ENCODE assay signal across 8 cellular contexts in genomic region chr15:69414702-69415161, GRCh38. TPM values are rescaled to one million over a fixed set of nuclear protein-coding genes. Genes with fewer than 3 reads are reported as not detected.
DNase-seq lines count a peak whose midpoint lies in the region; ATAC-seq and TF ChIP-seq lines count a peak whose summit lies in the region.

No MANE protein-coding gene starts in this region.

- no peaks in the 10 kb centered on the region for H3K27me3 ChIP-seq in Loucy (ENCODE audit: insufficient read depth, low read length, poor library complexity, severe bottlenecking)
- no peaks in the 10 kb centered on the region for H3K27me3 ChIP-seq in cardiac muscle cell
- H3K27me3 ChIP-seq in prostate gland (replicated peaks; ENCODE audit: insufficient read depth), result no peaks in the 10 kb centered on the region

- peak; percentile 8 to 26 for ATAC-seq in activated T-cell treated with anti-CD3 and anti-CD28 coated beads, Interleukin-2, amount 50 U/mL, for 72 hours (replicated peaks in 1 of 2)

- WGBS in prostate gland, result under 1% methylated on average over 23 of the region's 29 CpGs

- peaks cover 18% of the 10 kb centered on the region for H3K27me3 Mint-ChIP-seq in activated naive CD4-positive, alpha-beta T cell treated with anti-CD3 and anti-CD28 coated beads for 36 hours (ENCODE audit: low read depth)
- peaks cover 6% of the 10 kb centered on the region for H3K27me3 Mint-ChIP-seq in activated T-cell treated with anti-CD3 and anti-CD28 coated beads, Interleukin-2, amount 50 U/mL, for 72 hours (ENCODE audit: low read depth)

- H3K4me1 ChIP-seq in HEK293 (ENCODE audit: control insufficient read depth, insufficient read depth, low read length) (peaks cover 12% of the 10 kb centered on the region), Loucy (ENCODE audit: insufficient read depth, low read length, poor library complexity, severe bottlenecking) (peaks cover 44% of the 10 kb centered on the region), cardiac muscle cell (ENCODE audit: low read depth) (peaks cover 13% of the 10 kb centered on the region), prostate gland (replicated peaks) (no peaks in the 10 kb centered on the region)

- peaks cover 25% of the 10 kb centered on the region for H3K36me3 Mint-ChIP-seq in activated naive CD4-positive, alpha-beta T cell treated with anti-CD3 and anti-CD28 coated beads for 36 hours (ENCODE audit: low read depth)
- H3K36me3 Mint-ChIP-seq in activated T-cell treated with anti-CD3 and anti-CD28 coated beads, Interleukin-2, amount 50 U/mL, for 72 hours (ENCODE audit: insufficient read depth in 2 of 2), result peaks cover 11 to 32% of the 10 kb centered on the region in 2 donors

- H3K4me3 Mint-ChIP-seq in activated naive CD4-positive, alpha-beta T cell treated with anti-CD3 and anti-CD28 coated beads for 36 hours, result peak overlapping the region; percentile 83
- peak overlapping the region; percentile 89 to 92 for H3K4me3 Mint-ChIP-seq in activated T-cell treated with anti-CD3 and anti-CD28 coated beads, Interleukin-2, amount 50 U/mL, for 72 hours

- peak overlapping the region; percentile 93 for H3K4me3 ChIP-seq in HEK293 (ENCODE audit: low read depth, low read length)
- H3K4me3 ChIP-seq in Loucy (ENCODE audit: low read length, poor library complexity, severe bottlenecking), result peak overlapping the region; percentile 96
- peak overlapping the region; percentile 66 for H3K4me3 ChIP-seq in cardiac muscle cell
- H3K4me3 ChIP-seq in prostate gland, result peak overlapping the region; percentile 55 to 58

- H3K27ac Mint-ChIP-seq in activated naive CD4-positive, alpha-beta T cell treated with anti-CD3 and anti-CD28 coated beads for 36 hours, result no peak overlapping the region
- H3K27ac Mint-ChIP-seq in activated T-cell treated with anti-CD3 and anti-CD28 coated beads, Interleukin-2, amount 50 U/mL, for 72 hours, result no peak overlapping the region

- POLR2A ChIA-PET in HEK293 (lab: Yijun Ruan, JAX), result interaction anchor here (0.9 to 2.5 kb wide), 10 partner anchors 9 to 125 kb away, joined by 3 to 30 read pairs (median 8); partner anchors contain the start of gene RPLP1

- H3K36me3 ChIP-seq in HEK293 (ENCODE audit: control insufficient read depth in 2 of 2, insufficient read depth in 1 of 2, low read length in 2 of 2) (peaks cover 27 to 33% of the 10 kb centered on the region in 2 experiments), Loucy (ENCODE audit: insufficient read depth, low read length) (peaks cover 19% of the 10 kb centered on the region; the same call in 1 of the 2 replicates), cardiac muscle cell (peaks cover 4% of the 10 kb centered on the region), prostate gland (no peaks in the 10 kb centered on the region)

- no peaks in the 10 kb centered on the region for H3K9me2 ChIP-seq in Loucy (replicated peaks; ENCODE audit: low read depth, low read length)

- no peak for TF ChIP-seq CTCF in HEK293 (tag by site-specific recombination; IDR thresholded peaks at IDR 0.05)
- TF ChIP-seq CTCF in Loucy (conservative IDR thresholded peaks at IDR 0.05; ENCODE audit: low read length), result no peak
- TF ChIP-seq CTCF in cardiac muscle cell (IDR thresholded peaks at IDR 0.05; ENCODE audit: low read depth, low read length), result no peak
- no peak for TF ChIP-seq CTCF in prostate gland (IDR thresholded peaks at IDR 0.05)

- peaks cover 11% of the 10 kb centered on the region for H3K4me1 Mint-ChIP-seq in activated naive CD4-positive, alpha-beta T cell treated with anti-CD3 and anti-CD28 coated beads for 36 hours (ENCODE audit: low read depth)
- peaks cover 34% of the 10 kb centered on the region for H3K4me1 Mint-ChIP-seq in activated T-cell treated with anti-CD3 and anti-CD28 coated beads, Interleukin-2, amount 50 U/mL, for 72 hours (ENCODE audit: low read depth)

- H3K9me3 ChIP-seq in HEK293 (ENCODE audit: control insufficient read depth, insufficient read depth, low read depth, low read length) (no peaks in the 10 kb centered on the region), Loucy (ENCODE audit: insufficient read depth, low read depth, low read length) (no peaks in the 10 kb centered on the region), cardiac muscle cell (ENCODE audit: low read depth) (no peaks in the 10 kb centered on the region), prostate gland (no peaks in the 10 kb centered on the region)

- peak overlapping the region; percentile 98 for H3K27ac ChIP-seq in HEK293 (ENCODE audit: extremely low read depth, low read depth, low read length)
- peak overlapping the region; percentile 99 for H3K27ac ChIP-seq in cardiac muscle cell
- H3K27ac ChIP-seq in prostate gland, result peak overlapping the region; percentile 45 to 53

- peaks cover 54% of the 10 kb centered on the region for H3K79me2 ChIP-seq in Loucy (ENCODE audit: insufficient read depth, low read length)

- intact Hi-C loops in activated naive CD4-positive, alpha-beta T cell treated with anti-CD3 and anti-CD28 coated beads for 36 hours (cut with micrococcal nuclease), result loop anchor here (1.0 to 10.0 kb wide), 6 partner anchors 38 to 630 kb away; partner anchors contain the start of genes GLCE and RPLP1
- intact Hi-C loops in prostate gland (cut with DNase I), result no loop called here

- peak overlapping the region; percentile 90 for H3K4me2 ChIP-seq in Loucy (ENCODE audit: low read depth, low read length, poor library complexity, severe bottlenecking)

- no peak for TF ChIP-seq POLR2A in prostate gland (IDR thresholded peaks at IDR 0.05)

- CTCF ChIA-PET in activated naive CD4-positive, alpha-beta T cell treated with anti-CD3 and anti-CD28 coated beads for 36 hours (lab: Charles Lee), result no interaction called here
- CTCF ChIA-PET in HEK293 (lab: Yijun Ruan, JAX), result interaction anchor here (0.6 to 2.0 kb wide), 4 partner anchors 17 to 1052 kb away, joined by 3 to 10 read pairs (median 3); no protein-coding TSS in a partner anchor

- peaks cover 18% of the 10 kb centered on the region for H4K20me1 ChIP-seq in Loucy (ENCODE audit: insufficient read depth, low read length, poor library complexity, severe bottlenecking)

- H3F3A ChIP-seq in Loucy (ENCODE audit: low read depth), result no peaks in the 10 kb centered on the region

- H2AFZ ChIP-seq in Loucy (ENCODE audit: low read length), result peak overlapping the region; percentile 82

- no peaks in the 10 kb centered on the region for H3K9me3 Mint-ChIP-seq in activated naive CD4-positive, alpha-beta T cell treated with anti-CD3 and anti-CD28 coated beads for 36 hours
- H3K9me3 Mint-ChIP-seq in activated T-cell treated with anti-CD3 and anti-CD28 coated beads, Interleukin-2, amount 50 U/mL, for 72 hours, result no peaks in the 10 kb centered on the region

- DNase-seq in activated naive CD4-positive, alpha-beta T cell treated with anti-CD3 and anti-CD28 coated beads for 36 hours, result peak; percentile 18
- no peak for DNase-seq in activated naive CD4-positive, alpha-beta T cell treated with Interleukin-2 at 50 U/mL for 16 hours
- peak; percentile 21 to 29 for DNase-seq in activated T-cell treated with anti-CD3 and anti-CD28 coated beads, Interleukin-2, amount 50 U/mL, for 72 hours
- DNase-seq in cardiac muscle cell (ENCODE audit: low read depth in 1 of 2, low spot score in 1 of 2) (peak; percentile 79 to 95), prostate gland (ENCODE audit: low spot score) (no peak), NCI-H2107 (lab: John Stamatoyannopoulos, UW) (no peak)

- H3K9ac ChIP-seq in Loucy (ENCODE audit: low read depth, low read length, poor library complexity, severe bottlenecking), result peak overlapping the region; percentile 87

TF ChIP-seq in HEK293, 187 proteins besides CTCF, POLR2A, EP300 and RAD21 (continues in another document):
- TF ChIP-seq ZNF26 (tag by site-specific recombination; IDR thresholded peaks at IDR 0.05) (no peak), ZNF239 (tag by site-specific recombination; IDR thresholded peaks at IDR 0.05) (no peak), ZFP69B (tag by site-specific recombination; IDR thresholded peaks at IDR 0.05) (no peak), ZNF133 (tag by site-specific recombination; IDR thresholded peaks at IDR 0.05) (no peak), GLI2 (tag by site-specific recombination; IDR thresholded peaks at IDR 0.05; ENCODE audit: borderline replicate concordance, low read depth) (no peak), ZNF701 (tag by site-specific recombination; IDR thresholded peaks at IDR 0.05) (no peak), ZNF132 (tag by site-specific recombination; IDR thresholded peaks at IDR 0.05; ENCODE audit: borderline replicate concordance) (no peak), ZNF121 (tag by site-specific recombination; IDR thresholded peaks at IDR 0.05) (0 out of 2 replicates have a peak, but pooled peaks have one; percentile 34)

RNA-seq across cellular contexts. Expression of gene KIF23, which starts 0.6 kb away (rescaled TPM):
- total RNA-seq in activated naive CD4-positive, alpha-beta T cell treated with anti-CD3 and anti-CD28 coated beads for 36 hours, result 10 to 100 TPM; 68.8 to 73.1 TPM
- 10 to 100 TPM; 51.5 to 56.2 TPM for total RNA-seq in activated T-cell treated with anti-CD3 and anti-CD28 coated beads, Interleukin-2, amount 50 U/mL, for 72 hours
- 11.2 and 58.9 TPM in 2 replicates for total RNA-seq in cardiac muscle cell
- 12.3 and 45.9 TPM in 2 replicates for polyA plus RNA-seq in cardiac muscle cell
- total RNA-seq in prostate gland, result 1 to 10 TPM; 2.6 to 7.4 TPM

RNA-seq across cellular contexts. Expression of gene RPLP1, which starts 37.9 kb away (rescaled TPM):
- 1,000 to 10,000 TPM; 2,674 to 2,950 TPM for total RNA-seq in activated naive CD4-positive, alpha-beta T cell treated with anti-CD3 and anti-CD28 coated beads for 36 hours
- total RNA-seq in activated T-cell treated with anti-CD3 and anti-CD28 coated beads, Interleukin-2, amount 50 U/mL, for 72 hours, result 1,000 to 10,000 TPM; 2,514 to 2,771 TPM
- total RNA-seq in cardiac muscle cell, result 303 and 361 TPM in 2 replicates
- 967 and 994 TPM in 2 replicates for polyA plus RNA-seq in cardiac muscle cell
- total RNA-seq in prostate gland, result 100 to 1,000 TPM; 593 to 930 TPM

Comparison
In these comparisons a context has a peak if more than half of its experiments do, and no peak if none do; other contexts are left out.
1. DNase-seq: peak in activated naive CD4-positive, alpha-beta T cell treated with anti-CD3 and anti-CD28 coated beads for 36 hours (single experiment), activated T-cell treated with anti-CD3 and anti-CD28 coated beads, Interleukin-2, amount 50 U/mL, for 72 hours (2 of 2) and cardiac muscle cell (2 of 2); none in activated naive CD4-positive, alpha-beta T cell treated with Interleukin-2 at 50 U/mL for 16 hours (single experiment), prostate gland (single experiment) and NCI-H2107 (single experiment).
2. H3K27ac ChIP-seq: peak in every context shown above with its lines; median percentile 99 in cardiac muscle cell; 98 in HEK293; 49 in prostate gland.
3. Peak in every context shown above with its lines, with median percentiles within 50 percentile points of each other: H3K4me3 ChIP-seq.